Comparison of ENCODE assay signal across 1 cellular context in the genomic region with DNA sequence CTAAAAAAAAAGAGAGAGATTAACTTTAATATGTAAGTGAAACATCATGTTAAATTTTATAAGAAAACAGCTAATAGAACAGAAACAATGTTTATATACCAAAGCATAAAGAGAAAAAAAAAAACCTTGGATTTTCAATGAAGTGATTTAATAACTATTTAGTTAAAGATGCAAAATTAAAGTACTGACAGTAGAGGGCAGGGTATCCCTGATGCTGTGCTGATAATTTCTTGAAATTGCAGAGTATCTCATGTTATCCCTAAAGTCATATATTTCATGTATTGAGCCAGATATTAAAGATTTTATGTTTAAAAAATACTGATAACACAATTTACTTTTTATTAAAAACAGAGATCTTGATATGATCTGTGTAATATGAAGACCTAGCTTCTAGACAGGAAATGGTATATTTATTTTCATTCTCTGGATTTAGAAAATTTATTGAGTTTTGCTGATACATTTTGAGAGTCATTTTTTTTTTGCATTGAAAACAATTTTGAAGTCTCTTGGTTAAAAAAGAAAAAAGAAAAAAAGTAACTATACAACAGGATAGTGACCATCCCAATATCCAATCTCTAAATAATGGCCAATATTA.
TF ChIP-seq lines count a peak whose summit lies in the region.

No MANE protein-coding gene starts in this region.

TF ChIP-seq in HepG2, 621 proteins besides CTCF, POLR2A, EP300 and RAD21 (continued from another document):
- TF ChIP-seq, protein P1, sequence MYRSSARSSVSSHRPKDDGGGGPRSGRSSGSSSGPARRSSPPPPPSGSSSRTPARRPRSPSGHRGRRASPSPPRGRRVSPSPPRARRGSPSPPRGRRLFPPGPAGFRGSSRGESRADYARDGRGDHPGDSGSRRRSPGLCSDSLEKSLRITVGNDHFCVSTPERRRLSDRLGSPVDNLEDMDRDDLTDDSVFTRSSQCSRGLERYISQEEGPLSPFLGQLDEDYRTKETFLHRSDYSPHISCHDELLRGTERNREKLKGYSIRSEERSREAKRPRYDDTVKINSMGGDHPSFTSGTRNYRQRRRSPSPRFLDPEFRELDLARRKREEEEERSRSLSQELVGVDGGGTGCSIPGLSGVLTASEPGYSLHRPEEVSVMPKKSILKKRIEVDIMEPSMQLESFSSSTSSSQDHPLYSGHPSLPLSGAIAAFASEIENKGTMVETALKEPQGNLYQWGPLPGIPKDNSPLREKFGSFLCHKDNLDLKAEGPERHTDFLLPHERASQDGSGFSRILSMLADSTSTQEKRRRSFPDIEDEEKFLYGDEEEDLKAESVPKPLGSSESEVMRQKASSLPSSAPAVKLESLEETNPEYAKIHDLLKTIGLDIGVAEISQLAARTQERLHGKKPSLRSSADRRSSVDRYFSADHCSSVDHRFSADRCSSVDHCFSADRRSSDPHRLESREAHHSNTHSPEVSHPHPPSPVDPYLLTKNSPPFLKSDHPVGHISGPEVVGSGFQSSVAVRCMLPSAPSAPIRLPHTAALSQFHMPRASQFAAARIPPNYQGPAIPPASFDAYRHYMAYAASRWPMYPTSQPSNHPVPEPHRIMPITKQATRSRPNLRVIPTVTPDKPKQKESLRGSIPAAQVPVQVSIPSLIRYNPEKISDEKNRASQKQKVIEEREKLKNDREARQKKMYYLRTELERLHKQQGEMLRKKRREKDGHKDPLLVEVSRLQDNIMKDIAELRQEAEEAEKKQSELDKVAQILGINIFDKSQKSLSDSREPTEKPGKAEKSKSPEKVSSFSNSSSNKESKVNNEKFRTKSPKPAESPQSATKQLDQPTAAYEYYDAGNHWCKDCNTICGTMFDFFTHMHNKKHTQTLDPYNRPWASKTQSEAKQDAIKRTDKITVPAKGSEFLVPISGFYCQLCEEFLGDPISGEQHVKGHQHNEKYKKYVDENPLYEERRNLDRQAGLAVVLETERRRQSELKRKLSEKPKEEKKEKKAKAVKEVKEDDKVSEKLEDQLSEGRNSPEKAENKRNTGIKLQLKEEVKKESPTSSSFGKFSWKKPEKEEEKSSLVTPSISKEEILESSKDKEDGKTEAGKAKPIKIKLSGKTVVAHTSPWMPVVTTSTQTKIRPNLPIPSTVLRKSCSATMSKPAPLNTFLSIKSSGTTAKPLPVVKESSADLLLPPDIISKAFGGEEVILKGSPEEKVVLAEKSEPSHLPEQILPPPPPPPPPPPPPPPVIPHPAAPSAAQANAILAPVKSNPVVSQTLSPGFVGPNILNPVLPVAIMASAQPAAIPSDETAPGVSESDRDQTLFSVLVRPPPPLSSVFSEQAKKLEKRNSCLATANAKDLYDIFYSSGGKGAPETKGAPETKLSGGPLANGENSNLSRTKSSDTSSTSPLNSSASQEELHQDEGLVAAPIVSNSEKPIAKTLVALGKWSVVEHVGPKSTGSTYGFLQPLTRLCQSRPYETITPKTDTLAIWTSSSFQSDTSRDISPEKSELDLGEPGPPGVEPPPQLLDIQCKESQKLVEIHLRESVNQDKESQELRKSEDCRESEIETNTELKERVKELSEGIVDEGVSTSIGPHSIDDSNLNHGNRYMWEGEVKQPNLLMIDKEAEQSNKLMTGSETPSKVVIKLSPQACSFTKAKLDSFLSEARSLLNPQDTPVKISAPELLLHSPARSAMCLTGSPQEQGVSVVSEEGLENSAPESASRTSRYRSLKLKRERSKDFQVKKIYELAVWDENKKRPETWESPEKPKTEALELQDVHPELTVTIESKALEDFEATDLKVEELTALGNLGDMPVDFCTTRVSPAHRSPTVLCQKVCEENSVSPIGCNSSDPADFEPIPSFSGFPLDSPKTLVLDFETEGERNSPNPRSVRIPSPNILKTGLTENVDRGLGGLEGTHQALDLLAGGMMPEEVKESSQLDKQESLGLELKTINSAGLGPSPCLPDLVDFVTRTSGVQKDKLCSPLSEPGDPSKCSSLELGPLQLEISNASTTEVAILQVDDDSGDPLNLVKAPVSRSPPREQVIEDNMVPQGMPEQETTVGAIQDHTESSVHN (CRISPR knock-in tag; IDR thresholded peaks at IDR 0.05) = no peak
